Comparison of ENCODE assay signal across 26 cellular contexts in genomic region chr1:228448372-228448771, GRCh38. TPM values are rescaled to one million over a fixed set of nuclear protein-coding genes. Genes with fewer than 3 reads are reported as not detected.
"Had no signal": no experiment of that assay in that cellular context is flagged by ENCODE, and none has a peak within 500 bp of the region (broad histone marks: within the 10 kb centered on the region; RNA-seq: fewer than 3 reads in every experiment).

No MANE protein-coding gene starts in this region.

- ATAC-seq: left lobe of liver; mucosa of descending colon; natural killer cell treated with Interleukin-12 subunit alpha and Interleukin-12 subunit beta and Interleukin-15 and Interleukin-18, amount 100 ng/mL, for 72 hours; pancreas; sciatic nerve had no signal

- H3K4me3 Mint-ChIP-seq: naive B cell; natural killer cell treated with Interleukin-12 subunit alpha and Interleukin-12 subunit beta and Interleukin-15 and Interleukin-18, amount 100 ng/mL, for 72 hours had no signal

- H3K27ac Mint-ChIP-seq: mesothelial cell of epicardium; natural killer cell treated with Interleukin-12 subunit alpha and Interleukin-12 subunit beta and Interleukin-15 and Interleukin-18, amount 100 ng/mL, for 72 hours; progenitor cell of endocrine pancreas had no signal

- H3K36me3 ChIP-seq: esophagus squamous epithelium, neutrophil, pancreas, stomach, thyroid gland had no signal

- H3K36me3 Mint-ChIP-seq: mesothelial cell of epicardium; natural killer cell treated with Interleukin-12 subunit alpha and Interleukin-12 subunit beta and Interleukin-15 and Interleukin-18, amount 100 ng/mL, for 72 hours had no signal

- DNase-seq: dermis blood vessel endothelial cell; effector memory CD4-positive, alpha-beta T cell; erythroblast; esophagus squamous epithelium; foreskin melanocyte; kidney; mesenchymal stem cell; mucosa of descending colon; naive B cell; pancreas; spleen; stimulated activated CD8-positive, alpha-beta memory T cell treated with anti-CD3 and anti-CD28 coated beads, Interleukin-4, amount 100 ng/mL, for 48 hours; stimulated activated naive CD4-positive, alpha-beta T cell treated with Interleukin-2 at 50 U/mL for 16 hours; stomach; thyroid gland had no signal

- H3K27ac ChIP-seq: coronary artery, esophagus squamous epithelium, neutrophil, pancreas, spleen, stomach, thyroid gland had no signal

- H3K4me3 ChIP-seq: coronary artery, esophagus squamous epithelium, mucosa of descending colon, pancreas, spleen, stomach, thyroid gland had no signal

- FAIRE-seq: endothelial cell of umbilical vein, kidney, pancreas had no signal

- H3K9me3 Mint-ChIP-seq: mesothelial cell of epicardium; natural killer cell treated with Interleukin-12 subunit alpha and Interleukin-12 subunit beta and Interleukin-15 and Interleukin-18, amount 100 ng/mL, for 72 hours; neural crest cell had no signal

- H3K9me3 ChIP-seq: esophagus squamous epithelium, mucosa of descending colon, neutrophil, pancreas, spleen, stomach, thyroid gland had no signal

RNA-seq across cellular contexts. Expression of gene TRIM17, which starts 31.7 kb away (rescaled TPM):
- total RNA-seq: dermis blood vessel endothelial cell, endothelial cell of umbilical vein, left lobe of liver, lung microvascular endothelial cell, subcutaneous adipose tissue had no signal
- polyA plus RNA-seq: endothelial cell of umbilical vein had no signal
